In genomic region chr4:80611366-80611765, GRCh38 we compare ENCODE assay signal across 9 cellular contexts.
DNase-seq lines count a peak whose midpoint lies in the region; ATAC-seq and TF ChIP-seq lines count a peak whose summit lies in the region.
"Had no signal": no experiment of that assay in that cellular context is flagged by ENCODE, and none has a peak within 500 bp of the region (broad histone marks: within the 10 kb centered on the region; RNA-seq: fewer than 3 reads in every experiment).

No MANE protein-coding gene starts in this region.

- ATAC-seq in GM19023 (IDR thresholded peaks at IDR 0.05; ENCODE audit: unreplicated experiment) (peak; percentile 62), HG02763 (IDR thresholded peaks at IDR 0.05; ENCODE audit: unreplicated experiment) (peak; percentile 67), naive B cell (ENCODE audit: low read depth in 2 of 2) (peak; percentile 79 to 82)
- ATAC-seq: WTC11 had no signal

- peak overlapping the region; percentile 41 to 87 (median 60) for H3K4me3 Mint-ChIP-seq in naive B cell
- H3K4me3 Mint-ChIP-seq: WTC11 had no signal

- peak overlapping the region; percentile 32 to 92 (median 78) for H3K27ac Mint-ChIP-seq in naive B cell
- H3K27ac Mint-ChIP-seq: WTC11 had no signal

- H3K9me3 Mint-ChIP-seq in naive B cell, result peaks cover 0 to 4% (median 0%) of the 10 kb centered on the region in 7 donors
- H3K9me3 Mint-ChIP-seq: WTC11 had no signal

- no peak overlapping the region for H3K4me3 ChIP-seq in Jurkat, Clone E6-1 (ENCODE audit: low read length)
- H3K4me3 ChIP-seq in WERI-Rb-1 (ENCODE audit: low read depth, low read length), result no peak overlapping the region

- no peak for TF ChIP-seq CTCF in WERI-Rb-1 (IDR thresholded peaks at IDR 0.05; ENCODE audit: low read depth, low read length)

- no peaks in the 10 kb centered on the region for H3K27me3 Mint-ChIP-seq in naive B cell

- peaks cover 16 to 53% (median 34%) of the 10 kb centered on the region in 3 donors for H3K4me1 Mint-ChIP-seq in naive B cell

- no peaks in the 10 kb centered on the region for H3K36me3 Mint-ChIP-seq in naive B cell
- H3K36me3 Mint-ChIP-seq: WTC11 had no signal

- H3K27me3 ChIP-seq in WERI-Rb-1 (ENCODE audit: insufficient read depth, low read depth, severe bottlenecking), result no peaks in the 10 kb centered on the region

- H3K36me3 ChIP-seq in WERI-Rb-1, result no peaks in the 10 kb centered on the region

- H3K9me3 ChIP-seq in WERI-Rb-1 (ENCODE audit: severe bottlenecking), result no peaks in the 10 kb centered on the region

- no peak overlapping the region for H3K27ac ChIP-seq in WERI-Rb-1

- DNase-seq in Jurkat, Clone E6-1 (ENCODE audit: low read depth, low spot score), result peak; percentile 14
- DNase-seq in naive B cell, result peak; percentile 51
- DNase-seq in NCI-H82 treated with DMSO at 0.1 percent for 48 hours (lab: John Stamatoyannopoulos, UW; ENCODE audit: unreplicated experiment), result no peak
- DNase-seq in stimulated activated CD4-positive, alpha-beta T cell treated with anti-CD3 and anti-CD28 coated beads, Interleukin-4, amount 100 ng/mL, for 24 hours, result no peak
- no peak for DNase-seq in WERI-Rb-1
- DNase-seq in ACHN, result no peak

- in situ Hi-C loops in ACHN (cut with HindIII; ENCODE audit: low pct_ligation_motif_present, low pct_unique_long_range_greater_than_20kb, low sequenced_read_pairs), result no loop called here

Comparison
In these comparisons a context has a peak if more than half of its experiments do, and no peak if none do; other contexts are left out.
1. DNase-seq: peak in Jurkat, Clone E6-1 (single experiment) and naive B cell (single experiment); none in NCI-H82 treated with DMSO at 0.1 percent for 48 hours (single experiment), stimulated activated CD4-positive, alpha-beta T cell treated with anti-CD3 and anti-CD28 coated beads, Interleukin-4, amount 100 ng/mL, for 24 hours (single experiment), WERI-Rb-1 (single experiment) and ACHN (single experiment).
2. Peak in every context shown above with its lines, with median percentiles within 50 percentile points of each other: ATAC-seq.